1 cellular context compared by ENCODE assay signal in the genomic region with DNA sequence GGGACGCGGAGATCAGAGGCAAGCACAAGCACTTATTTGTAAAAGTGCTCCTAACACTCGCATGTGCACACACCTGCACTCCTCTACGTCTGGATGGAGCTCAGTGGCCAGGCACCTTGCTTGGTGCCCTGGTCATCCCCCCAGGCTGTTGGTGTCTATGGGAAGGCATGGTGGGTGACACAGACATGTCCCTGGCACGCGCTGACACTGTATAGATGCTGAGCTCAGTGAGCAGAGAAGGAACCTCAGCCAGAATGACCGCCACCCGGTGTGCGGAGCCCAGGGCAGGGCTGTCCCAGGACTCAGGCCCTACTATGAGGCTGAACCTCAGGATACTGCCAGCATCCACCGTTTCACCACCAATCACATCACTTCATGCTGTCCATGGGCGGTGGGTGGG.
TF ChIP-seq lines count a peak whose summit lies in the region.

No MANE protein-coding gene starts in this region.

TF ChIP-seq in WTC11, 78 proteins besides CTCF, POLR2A, EP300 and RAD21 (continued from another document):
- TF ChIP-seq, protein P1, sequence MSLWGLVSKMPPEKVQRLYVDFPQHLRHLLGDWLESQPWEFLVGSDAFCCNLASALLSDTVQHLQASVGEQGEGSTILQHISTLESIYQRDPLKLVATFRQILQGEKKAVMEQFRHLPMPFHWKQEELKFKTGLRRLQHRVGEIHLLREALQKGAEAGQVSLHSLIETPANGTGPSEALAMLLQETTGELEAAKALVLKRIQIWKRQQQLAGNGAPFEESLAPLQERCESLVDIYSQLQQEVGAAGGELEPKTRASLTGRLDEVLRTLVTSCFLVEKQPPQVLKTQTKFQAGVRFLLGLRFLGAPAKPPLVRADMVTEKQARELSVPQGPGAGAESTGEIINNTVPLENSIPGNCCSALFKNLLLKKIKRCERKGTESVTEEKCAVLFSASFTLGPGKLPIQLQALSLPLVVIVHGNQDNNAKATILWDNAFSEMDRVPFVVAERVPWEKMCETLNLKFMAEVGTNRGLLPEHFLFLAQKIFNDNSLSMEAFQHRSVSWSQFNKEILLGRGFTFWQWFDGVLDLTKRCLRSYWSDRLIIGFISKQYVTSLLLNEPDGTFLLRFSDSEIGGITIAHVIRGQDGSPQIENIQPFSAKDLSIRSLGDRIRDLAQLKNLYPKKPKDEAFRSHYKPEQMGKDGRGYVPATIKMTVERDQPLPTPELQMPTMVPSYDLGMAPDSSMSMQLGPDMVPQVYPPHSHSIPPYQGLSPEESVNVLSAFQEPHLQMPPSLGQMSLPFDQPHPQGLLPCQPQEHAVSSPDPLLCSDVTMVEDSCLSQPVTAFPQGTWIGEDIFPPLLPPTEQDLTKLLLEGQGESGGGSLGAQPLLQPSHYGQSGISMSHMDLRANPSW (CRISPR knock-in tag; conservative IDR thresholded peaks at IDR 0.05; ENCODE audit: low read depth), result no peak
- TF ChIP-seq ZNF121 (CRISPR knock-in tag; IDR thresholded peaks at IDR 0.05), result no peak
- TF ChIP-seq SMAD3 (CRISPR knock-in tag; IDR thresholded peaks at IDR 0.05; ENCODE audit: borderline replicate concordance), result no peak
- TF ChIP-seq ZBTB21 (CRISPR knock-in tag; IDR thresholded peaks at IDR 0.05; ENCODE audit: borderline replicate concordance), result no peak
- TF ChIP-seq RORB (CRISPR knock-in tag; IDR thresholded peaks at IDR 0.05), result no peak
- TF ChIP-seq ZNF416 (CRISPR knock-in tag; IDR thresholded peaks at IDR 0.05), result no peak
- no peak for TF ChIP-seq CREM (CRISPR knock-in tag; IDR thresholded peaks at IDR 0.05)
- no peak for TF ChIP-seq NR1H2 (CRISPR knock-in tag; IDR thresholded peaks at IDR 0.05)
- TF ChIP-seq TEAD1 (CRISPR knock-in tag; IDR thresholded peaks at IDR 0.05), result no peak
- no peak for TF ChIP-seq FOXK1 (CRISPR knock-in tag; IDR thresholded peaks at IDR 0.05)
- TF ChIP-seq, protein P2, sequence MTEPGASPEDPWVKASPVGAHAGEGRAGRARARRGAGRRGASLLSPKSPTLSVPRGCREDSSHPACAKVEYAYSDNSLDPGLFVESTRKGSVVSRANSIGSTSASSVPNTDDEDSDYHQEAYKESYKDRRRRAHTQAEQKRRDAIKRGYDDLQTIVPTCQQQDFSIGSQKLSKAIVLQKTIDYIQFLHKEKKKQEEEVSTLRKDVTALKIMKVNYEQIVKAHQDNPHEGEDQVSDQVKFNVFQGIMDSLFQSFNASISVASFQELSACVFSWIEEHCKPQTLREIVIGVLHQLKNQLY (CRISPR knock-in tag; IDR thresholded peaks at IDR 0.05), result no peak
- TF ChIP-seq, protein P3, sequence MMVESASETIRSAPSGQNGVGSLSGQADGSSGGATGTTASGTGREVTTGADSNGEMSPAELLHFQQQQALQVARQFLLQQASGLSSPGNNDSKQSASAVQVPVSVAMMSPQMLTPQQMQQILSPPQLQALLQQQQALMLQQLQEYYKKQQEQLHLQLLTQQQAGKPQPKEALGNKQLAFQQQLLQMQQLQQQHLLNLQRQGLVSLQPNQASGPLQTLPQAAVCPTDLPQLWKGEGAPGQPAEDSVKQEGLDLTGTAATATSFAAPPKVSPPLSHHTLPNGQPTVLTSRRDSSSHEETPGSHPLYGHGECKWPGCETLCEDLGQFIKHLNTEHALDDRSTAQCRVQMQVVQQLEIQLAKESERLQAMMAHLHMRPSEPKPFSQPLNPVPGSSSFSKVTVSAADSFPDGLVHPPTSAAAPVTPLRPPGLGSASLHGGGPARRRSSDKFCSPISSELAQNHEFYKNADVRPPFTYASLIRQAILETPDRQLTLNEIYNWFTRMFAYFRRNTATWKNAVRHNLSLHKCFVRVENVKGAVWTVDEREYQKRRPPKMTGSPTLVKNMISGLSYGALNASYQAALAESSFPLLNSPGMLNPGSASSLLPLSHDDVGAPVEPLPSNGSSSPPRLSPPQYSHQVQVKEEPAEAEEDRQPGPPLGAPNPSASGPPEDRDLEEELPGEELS (CRISPR knock-in tag; IDR thresholded peaks at IDR 0.05), result no peak
TF ChIP-seq in WTC11: peak in this region for 0.
